18 cellular contexts compared by ENCODE assay signal in genomic region chr12:70467908-70468733, GRCh38.
DNase-seq lines count a peak whose midpoint lies in the region; ATAC-seq, FAIRE-seq and TF ChIP-seq lines count a peak whose summit lies in the region.
"Had no signal": no experiment of that assay in that cellular context is flagged by ENCODE, and none has a peak within 500 bp of the region (broad histone marks: within the 10 kb centered on the region; RNA-seq: fewer than 3 reads in every experiment).

No MANE protein-coding gene starts in this region.

- H3K9ac ChIP-seq in GM23248 = no peak overlapping the region

- TF ChIP-seq CTCF in DOHH2 (IDR thresholded peaks at IDR 0.05; ENCODE audit: low read depth, low read length, poor library complexity, severe bottlenecking) = no peak
- TF ChIP-seq CTCF in bronchial epithelial cell (IDR thresholded peaks at IDR 0.05; ENCODE audit: insufficient read depth, low read length, severe bottlenecking) = no peak
- no peak for TF ChIP-seq CTCF in tibial artery (IDR thresholded peaks at IDR 0.05)

- peak overlapping the region; percentile 80 for H3K4me3 ChIP-seq in DOHH2 (ENCODE audit: low read length)
- peak overlapping the region; percentile 15 for H3K4me3 ChIP-seq in bronchial epithelial cell (ENCODE audit: low read depth, low read length)
- H3K4me3 ChIP-seq in tibial artery = no peak overlapping the region
- H3K4me3 ChIP-seq in GM23248 = no peak overlapping the region
- H3K4me3 ChIP-seq: psoas muscle, uterus had no signal

- H3K9me3 ChIP-seq in DOHH2 (ENCODE audit: control insufficient read depth, insufficient read depth, low read length) = peaks cover 19% of the 10 kb centered on the region
- H3K9me3 ChIP-seq in tibial artery = no peaks in the 10 kb centered on the region
- no peaks in the 10 kb centered on the region for H3K9me3 ChIP-seq in GM23248 (ENCODE audit: low read depth)
- H3K9me3 ChIP-seq: psoas muscle, uterus had no signal

- DNase-seq in NOMO-1 treated with dmso at 0.1 percent for 144 hours (lab: John Stamatoyannopoulos, UW; ENCODE audit: unreplicated experiment) (peak; percentile 60), bronchial epithelial cell (ENCODE audit: low read depth) (peak; percentile 13), tibial artery (no peak), GM23248 (no peak)
- DNase-seq: ACHN; activated effector memory CD4-positive, alpha-beta T cell treated with Interleukin-2 at 50 U/mL for 16 hours; effector memory CD4-positive, alpha-beta T cell; foreskin fibroblast; NCI-H1694 treated with DMSO at 0.1 percent for 48 hours; NCI-H774; psoas muscle; stimulated activated CD8-positive, alpha-beta memory T cell treated with anti-CD3 and anti-CD28 coated beads, Interleukin-4, amount 100 ng/mL, for 48 hours; uterus had no signal

- intact Hi-C loops in tibial artery (cut with DNase I; ENCODE audit: low total_unique reads) = no loop called here

- no peak overlapping the region for H2AFZ ChIP-seq in GM23248

- FAIRE-seq in bronchial epithelial cell (lab: Jason Lieb, UNC) = no peak
- FAIRE-seq: islet of Langerhans had no signal

- H3K4me2 ChIP-seq in DOHH2 (ENCODE audit: low read length) = peak overlapping the region; percentile 78
- H3K4me2 ChIP-seq in GM23248 (ENCODE audit: unreplicated experiment) = no peak overlapping the region

- 43 to 46% methylated on average over 10 of the region's 10 CpGs for WGBS in GM23248 (ENCODE audit: low coverage in 1 of 2, low lambda C conversion rate in 2 of 2, missing lambda C conversion rate in 2 of 2), 2 experiments

- H4K20me1 ChIP-seq in DOHH2 (ENCODE audit: control insufficient read depth, insufficient read depth, low read depth, low read length) = no peaks in the 10 kb centered on the region
- no peaks in the 10 kb centered on the region for H4K20me1 ChIP-seq in GM23248 (ENCODE audit: insufficient read depth)

- peaks cover 27% of the 10 kb centered on the region for H3K4me1 ChIP-seq in DOHH2 (ENCODE audit: control insufficient read depth, low read length)
- H3K4me1 ChIP-seq in tibial artery = no peaks in the 10 kb centered on the region
- H3K4me1 ChIP-seq in GM23248 (ENCODE audit: insufficient read depth) = no peaks in the 10 kb centered on the region
- H3K4me1 ChIP-seq: psoas muscle, uterus had no signal

- H3K36me3 ChIP-seq in DOHH2 (ENCODE audit: control insufficient read depth, low read length) = peaks cover 37% of the 10 kb centered on the region
- no peaks in the 10 kb centered on the region for H3K36me3 ChIP-seq in bronchial epithelial cell (ENCODE audit: control insufficient read depth, insufficient read depth, low read length)
- H3K36me3 ChIP-seq in tibial artery = no peaks in the 10 kb centered on the region
- no peaks in the 10 kb centered on the region for H3K36me3 ChIP-seq in GM23248 (ENCODE audit: low read depth)
- H3K36me3 ChIP-seq: uterus had no signal

- H3F3A ChIP-seq in DOHH2 (ENCODE audit: control insufficient read depth, insufficient read depth) (0 out of 2 replicates have a peak, but pooled peaks cover 3% of the 10 kb centered on the region), GM23248 (ENCODE audit: insufficient read depth) (no peaks in the 10 kb centered on the region)

- no peaks in the 10 kb centered on the region for H3K9me2 ChIP-seq in DOHH2 (replicated peaks; ENCODE audit: control insufficient read depth, low read length)
- no peaks in the 10 kb centered on the region for H3K9me2 ChIP-seq in GM23248 (ENCODE audit: insufficient read depth)

- H3K27ac ChIP-seq in DOHH2 (ENCODE audit: low read depth, low read length) (peak overlapping the region; percentile 77), tibial artery (no peak overlapping the region), GM23248 (no peak overlapping the region)
- H3K27ac ChIP-seq: psoas muscle, uterus had no signal

- ATAC-seq in HG02642 (IDR thresholded peaks at IDR 0.05; ENCODE audit: poor library complexity, unreplicated experiment) (peak; percentile 76), GM19395 (IDR thresholded peaks at IDR 0.05; ENCODE audit: unreplicated experiment) (no peak), GM21360 (IDR thresholded peaks at IDR 0.05; ENCODE audit: unreplicated experiment) (no peak)
- ATAC-seq: psoas muscle had no signal

- in situ Hi-C loops in GM23248 (cut with MboI) = no loop called here

- peaks cover 53% of the 10 kb centered on the region for H3K79me2 ChIP-seq in DOHH2 (ENCODE audit: control insufficient read depth, low read length)
- no peaks in the 10 kb centered on the region for H3K79me2 ChIP-seq in GM23248 (ENCODE audit: insufficient read depth)

- no peaks in the 10 kb centered on the region for H3K27me3 ChIP-seq in DOHH2 (ENCODE audit: control insufficient read depth, low read length)
- no peaks in the 10 kb centered on the region for H3K27me3 ChIP-seq in bronchial epithelial cell (ENCODE audit: control insufficient read depth, insufficient read depth, low read length)
- H3K27me3 ChIP-seq in tibial artery = no peaks in the 10 kb centered on the region
- no peaks in the 10 kb centered on the region for H3K27me3 ChIP-seq in GM23248 (replicated peaks; ENCODE audit: insufficient read depth)
- H3K27me3 ChIP-seq: uterus had no signal

Comparison
In these comparisons a context has a peak if more than half of its experiments do, and no peak if none do; other contexts are left out.
1. H3K4me3 ChIP-seq: peak in DOHH2 (single experiment) and bronchial epithelial cell (single experiment); none in tibial artery (0 of 2) and GM23248 (single experiment).
2. DNase-seq: peak in NOMO-1 treated with dmso at 0.1 percent for 144 hours (single experiment) and bronchial epithelial cell (single experiment); none in tibial artery (0 of 2) and GM23248 (single experiment).